In genomic region chr7:131546583-131547111, GRCh38 we compare ENCODE assay signal across 1 cellular context.
TF ChIP-seq lines count a peak whose summit lies in the region.

No MANE protein-coding gene starts in this region.

TF ChIP-seq in HCT116, 20 proteins besides CTCF, POLR2A, EP300 and RAD21 (continued from another document):
- no peak for TF ChIP-seq REST (IDR thresholded peaks at IDR 0.05; ENCODE audit: low read depth)
- no peak for TF ChIP-seq SRF (IDR thresholded peaks at IDR 0.05; ENCODE audit: low read depth)
TF ChIP-seq in HCT116: peak in this region for 0.
